Comparison of ENCODE assay signal across 23 cellular contexts in genomic region chr10:8594711-8595110, GRCh38.
DNase-seq lines count a peak whose midpoint lies in the region; ATAC-seq and TF ChIP-seq lines count a peak whose summit lies in the region.
"Had no signal": no experiment of that assay in that cellular context is flagged by ENCODE, and none has a peak within 500 bp of the region (broad histone marks: within the 10 kb centered on the region; RNA-seq: fewer than 3 reads in every experiment).

No MANE protein-coding gene starts in this region.

- H3K4me1 ChIP-seq in breast epithelium (no peaks in the 10 kb centered on the region), foreskin keratinocyte (peaks cover 37% of the 10 kb centered on the region)
- H3K4me1 ChIP-seq: SJSA1 had no signal

- no peaks in the 10 kb centered on the region for H3K36me3 Mint-ChIP-seq in mesothelial cell of epicardium
- H3K36me3 Mint-ChIP-seq: CD14-positive monocyte; CD8-positive, alpha-beta memory T cell had no signal

- no peak for TF ChIP-seq CTCF in breast epithelium (IDR thresholded peaks at IDR 0.05)
- no peak for TF ChIP-seq CTCF in foreskin keratinocyte (conservative IDR thresholded peaks at IDR 0.05)
- TF ChIP-seq CTCF in mesothelial cell of epicardium (IDR thresholded peaks at IDR 0.05; ENCODE audit: unreplicated experiment) = no peak

- no peaks in the 10 kb centered on the region for H3K27me3 Mint-ChIP-seq in mesothelial cell of epicardium (ENCODE audit: low read depth)
- H3K27me3 Mint-ChIP-seq: B cell had no signal

- ATAC-seq in foreskin keratinocyte = peak; percentile 9
- no peak for ATAC-seq in HG03457 (IDR thresholded peaks at IDR 0.05; ENCODE audit: unreplicated experiment)
- ATAC-seq in GM18861 (IDR thresholded peaks at IDR 0.05; ENCODE audit: unreplicated experiment) = no peak
- ATAC-seq: GM23338, PC-3 had no signal

- peaks cover 56% of the 10 kb centered on the region for H3K4me1 Mint-ChIP-seq in mesothelial cell of epicardium
- H3K4me1 Mint-ChIP-seq: B cell; CD14-positive monocyte; CD8-positive, alpha-beta memory T cell had no signal

- no peaks in the 10 kb centered on the region for H3K9me3 ChIP-seq in breast epithelium
- H3K9me3 ChIP-seq: SJSA1 had no signal

- H3K27ac Mint-ChIP-seq in mesothelial cell of epicardium = peak overlapping the region; percentile 37
- H3K27ac Mint-ChIP-seq: B cell; CD14-positive monocyte; CD8-positive, alpha-beta memory T cell; GM23338; H9 had no signal

- H3K9me3 Mint-ChIP-seq in mesothelial cell of epicardium = no peaks in the 10 kb centered on the region
- H3K9me3 Mint-ChIP-seq: CD8-positive, alpha-beta memory T cell; GM23338; H9 had no signal

- H3K27me3 ChIP-seq in breast epithelium (no peaks in the 10 kb centered on the region), foreskin keratinocyte (no peaks in the 10 kb centered on the region)
- H3K27me3 ChIP-seq: SJSA1 had no signal

- intact Hi-C loops in breast epithelium (cut with DNase I; ENCODE audit: low total_unique reads) = no loop called here

- peak overlapping the region; percentile 44 to 83 for H3K27ac ChIP-seq in breast epithelium
- H3K27ac ChIP-seq in foreskin keratinocyte = peak overlapping the region; percentile 97
- H3K27ac ChIP-seq: SJSA1 had no signal

- H3K4me3 ChIP-seq in breast epithelium = peak overlapping the region in 1 of 3 donors; percentile 48
- H3K4me3 ChIP-seq: GM23338, SJSA1 had no signal

- no peaks in the 10 kb centered on the region for H3K36me3 ChIP-seq in breast epithelium
- H3K36me3 ChIP-seq: SJSA1 had no signal

- TF ChIP-seq POLR2A in breast epithelium (IDR thresholded peaks at IDR 0.05) = no peak

- H3K4me3 Mint-ChIP-seq in mesothelial cell of epicardium = no peak overlapping the region
- H3K4me3 Mint-ChIP-seq: B cell; CD14-positive monocyte; CD8-positive, alpha-beta memory T cell; GM23338; H9 had no signal

- DNase-seq in breast epithelium (ENCODE audit: low spot score in 2 of 2) = peak in 1 of 2 donors; percentile 61
- DNase-seq in foreskin keratinocyte = peak; percentile 67 to 81
- no peak for DNase-seq in mesothelial cell of epicardium (ENCODE audit: low spot score in 2 of 2, unreplicated experiment in 2 of 2)
- no peak for DNase-seq in LoVo (ENCODE audit: low spot score)
- no peak for DNase-seq in SHP77 treated with DMSO at 0.1 percent for 48 hours (lab: John Stamatoyannopoulos, UW)
- DNase-seq: Calu3; CD8-positive, alpha-beta memory T cell; DMS79 treated with DMSO at 0.1 percent for 48 hours; GF-D8; H9; KBM-7; MM.1S; NCI-H2029; NCI-H446; NCI-H524 treated with DMSO at 0.1 percent for 48 hours; NCI-H774; PC-3 had no signal

Comparison
In these comparisons a context has a peak if more than half of its experiments do, and no peak if none do; other contexts are left out.
1. DNase-seq: peak in foreskin keratinocyte (2 of 2); none in mesothelial cell of epicardium (0 of 2), LoVo (single experiment) and SHP77 treated with DMSO at 0.1 percent for 48 hours (single experiment).